Comparison of ENCODE assay signal across 9 cellular contexts in genomic region chr16:69930117-69930776, GRCh38. TPM values are rescaled to one million over a fixed set of nuclear protein-coding genes. Genes with fewer than 3 reads are reported as not detected.
DNase-seq lines count a peak whose midpoint lies in the region; ATAC-seq lines count a peak whose summit lies in the region.
"Had no signal": no experiment of that assay in that cellular context is flagged by ENCODE, and none has a peak within 500 bp of the region (broad histone marks: within the 10 kb centered on the region; RNA-seq: fewer than 3 reads in every experiment).

No MANE protein-coding gene starts in this region.

- H3K4me3 ChIP-seq in Jurkat, Clone E6-1 (ENCODE audit: low read length), result no peak overlapping the region
- H3K4me3 ChIP-seq: BLaER1 treated with 17β-estradiol and CSF1 and Interleukin-3, amounts not matched to agents 10 nM and 100 nM had no signal

- H3K9me3 Mint-ChIP-seq in T-helper 2 cell treated with Interferon-gamma antibody and Interleukin-4, amounts not matched to agents 5 μg/mL and 100 μg/mL, for 36 hours, result no peaks in the 10 kb centered on the region

- no peaks in the 10 kb centered on the region for H3K27me3 Mint-ChIP-seq in T-helper 2 cell treated with Interferon-gamma antibody and Interleukin-4, amounts not matched to agents 5 μg/mL and 100 μg/mL, for 36 hours (ENCODE audit: low read depth)

- H3K27ac Mint-ChIP-seq in T-helper 2 cell treated with Interferon-gamma antibody and Interleukin-4, amounts not matched to agents 5 μg/mL and 100 μg/mL, for 36 hours, result no peak overlapping the region

- no peak for ATAC-seq in GM18520 (IDR thresholded peaks at IDR 0.05; ENCODE audit: unreplicated experiment)

- in situ Hi-C loops in T47D (cut with HindIII; ENCODE audit: low pct_unique_long_range_greater_than_20kb, low sequenced_read_pairs), result no loop called here

- no peaks in the 10 kb centered on the region for H3K4me1 Mint-ChIP-seq in T-helper 2 cell treated with Interferon-gamma antibody and Interleukin-4, amounts not matched to agents 5 μg/mL and 100 μg/mL, for 36 hours (ENCODE audit: low read depth)

- H3K4me3 Mint-ChIP-seq in T-helper 2 cell treated with Interferon-gamma antibody and Interleukin-4, amounts not matched to agents 5 μg/mL and 100 μg/mL, for 36 hours, result no peak overlapping the region

- H3K36me3 Mint-ChIP-seq in T-helper 2 cell treated with Interferon-gamma antibody and Interleukin-4, amounts not matched to agents 5 μg/mL and 100 μg/mL, for 36 hours (ENCODE audit: low read depth), result peaks cover 11% of the 10 kb centered on the region

- DNase-seq in NCI-H1417 (lab: John Stamatoyannopoulos, UW) (peak; percentile 19 to 67 (median 22)), NCI-H1417 treated with DMSO at 0.1 percent for 48 hours (lab: John Stamatoyannopoulos, UW) (no peak), T47D (ENCODE audit: low read depth in 1 of 2, low spot score in 1 of 2) (peak; percentile 63 to 71), inferior parietal cortex (ENCODE audit: extremely low spot score) (peak; percentile 72)
- DNase-seq in Jurkat, Clone E6-1 (ENCODE audit: low read depth, low spot score), result peak; percentile 20
- peak; percentile 22 for DNase-seq in T-helper 2 cell treated with Interferon-gamma antibody and Interleukin-4, amounts not matched to agents 5 μg/mL and 100 μg/mL, for 36 hours (ENCODE audit: low spot score)
- peak; percentile 42 for DNase-seq in stimulated activated CD4-positive, alpha-beta T cell treated with anti-CD3 and anti-CD28 coated beads, Interleukin-1b, Interleukin-23, amount 100 ng/mL, for 48 hours

RNA-seq across cellular contexts. Expression of gene CLEC18A, which starts 20.9 kb away (rescaled TPM):
- not detected for polyA plus RNA-seq in Jurkat, Clone E6-1 (2012; ENCODE audit: insufficient read depth, insufficient read length)
